In the genomic region with DNA sequence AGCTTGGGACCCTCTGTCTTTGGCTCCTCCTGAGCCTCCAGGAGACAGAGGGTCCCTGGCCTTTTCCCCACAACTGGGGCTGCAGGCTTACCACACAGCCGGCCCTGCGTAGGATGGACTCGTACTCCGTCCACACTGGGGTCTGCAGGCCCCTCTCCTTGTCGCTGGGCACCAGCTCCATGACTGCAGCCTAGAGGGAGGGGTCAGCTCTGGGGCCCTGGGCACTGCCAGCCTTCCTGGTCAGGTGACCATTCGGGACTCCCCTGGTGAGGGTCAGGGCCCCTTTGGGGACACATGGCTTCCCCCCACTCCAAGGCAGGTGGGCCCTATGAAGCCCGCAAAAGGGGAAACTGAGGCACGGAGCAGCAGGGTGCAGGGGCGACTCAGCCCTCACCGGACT, we compare ENCODE assay signal across 10 cellular contexts. TPM values are rescaled to one million over a fixed set of nuclear protein-coding genes. Genes with fewer than 3 reads are reported as not detected.
A peak's percentile ranks its signal among the peaks of the same experiment; 100 is the strongest.
DNase-seq lines count a peak whose midpoint lies in the region; ATAC-seq and TF ChIP-seq lines count a peak whose summit lies in the region.
"Had no signal": no experiment of that assay in that cellular context is flagged by ENCODE, and none has a peak within 500 bp of the region (broad histone marks: within the 10 kb centered on the region; RNA-seq: fewer than 3 reads in every experiment).

No MANE protein-coding gene starts in this region.

- CTCF ChIA-PET in activated B cell treated with CpG ODN at 0.5 μM for 24 hours (lab: Charles Lee): no interaction called here

- peak overlapping the region; percentile 79 for H3K4me3 Mint-ChIP-seq in activated B cell treated with CpG ODN at 0.5 μM for 24 hours

- H2AFZ ChIP-seq in smooth muscle cell (ENCODE audit: low read depth): no peak overlapping the region

- H3K27ac ChIP-seq in heart right ventricle: no peak overlapping the region
- no peak overlapping the region for H3K27ac ChIP-seq in smooth muscle cell (ENCODE audit: low read depth)
- no peak overlapping the region for H3K27ac ChIP-seq in left lung

- DNase-seq in GM12865 (ENCODE audit: low read depth): no peak
- no peak for DNase-seq in activated B cell treated with CpG ODN at 0.5 μM for 24 hours
- DNase-seq in heart right ventricle: no peak
- no peak for DNase-seq in smooth muscle cell (lab: John Stamatoyannopoulos, UW; ENCODE audit: unreplicated experiment)
- DNase-seq in NCI-H345 treated with DMSO at 0.1 percent for 48 hours (lab: John Stamatoyannopoulos, UW; ENCODE audit: unreplicated experiment): no peak
- no peak for DNase-seq in islet precursor cell
- no peak for DNase-seq in left lung
- DNase-seq: cerebellar nuclear complex, NCI-H1048 had no signal

- no peaks in the 10 kb centered on the region for H3K79me2 ChIP-seq in smooth muscle cell (ENCODE audit: low read depth)

- H3K36me3 ChIP-seq in heart right ventricle (peaks cover 0 to 4% (median 0%) of the 10 kb centered on the region in 9 donors), smooth muscle cell (ENCODE audit: low read depth) (no peaks in the 10 kb centered on the region), left lung (peaks cover 0 to 10% of the 10 kb centered on the region in 2 donors)

- no peak for TF ChIP-seq CTCF in GM12865 (IDR thresholded peaks at IDR 0.05; ENCODE audit: insufficient read depth, low read depth, low read length, missing control alignments)
- TF ChIP-seq CTCF in activated B cell treated with CpG ODN at 0.5 μM for 24 hours (IDR thresholded peaks at IDR 0.05): no peak
- no peak for TF ChIP-seq CTCF in heart right ventricle (IDR thresholded peaks at IDR 0.05)
- TF ChIP-seq CTCF in smooth muscle cell (IDR thresholded peaks at IDR 0.05; ENCODE audit: borderline replicate concordance, insufficient read depth, poor library complexity, severe bottlenecking): no peak
- no peak for TF ChIP-seq CTCF in left lung (IDR thresholded peaks at IDR 0.05)

- H3K27me3 ChIP-seq in heart right ventricle: no peaks in the 10 kb centered on the region
- H3K27me3 ChIP-seq in smooth muscle cell (ENCODE audit: low read depth): no peaks in the 10 kb centered on the region
- H3K27me3 ChIP-seq in left lung: peaks cover 0 to 21% of the 10 kb centered on the region in 2 donors

- peaks cover 23% of the 10 kb centered on the region for H3K4me1 Mint-ChIP-seq in activated B cell treated with CpG ODN at 0.5 μM for 24 hours

- no peak for ATAC-seq in activated B cell treated with CpG ODN at 0.5 μM for 24 hours (ENCODE audit: low read depth)
- ATAC-seq in heart right ventricle: no peak
- ATAC-seq in esophagus mucosa: no peak
- no peak for ATAC-seq in left lung

- H3K27ac Mint-ChIP-seq in activated B cell treated with CpG ODN at 0.5 μM for 24 hours: no peak overlapping the region

- peaks cover 19% of the 10 kb centered on the region for H4K20me1 ChIP-seq in smooth muscle cell (ENCODE audit: low read depth)

- no peaks in the 10 kb centered on the region for H3F3A ChIP-seq in smooth muscle cell (ENCODE audit: low read depth)

- no peaks in the 10 kb centered on the region for H3K36me3 Mint-ChIP-seq in activated B cell treated with CpG ODN at 0.5 μM for 24 hours (ENCODE audit: low read depth)

- H3K4me1 ChIP-seq in heart right ventricle (peaks cover 4 to 27% (median 15%) of the 10 kb centered on the region in 9 donors), smooth muscle cell (ENCODE audit: low read depth) (no peaks in the 10 kb centered on the region), left lung (peaks cover 6 to 15% of the 10 kb centered on the region in 2 donors)

- H3K4me3 ChIP-seq in GM12865 (ENCODE audit: low read depth, low read length) (peak overlapping the region; percentile 74), heart right ventricle (peak overlapping the region in 9 of 10 donors; percentile 49 to 68 (median 65)), smooth muscle cell (peak overlapping the region; percentile 61), left lung (peak overlapping the region in 1 of 2 donors; percentile 55)

- intact Hi-C loops in activated B cell treated with CpG ODN at 0.5 μM for 24 hours (cut with micrococcal nuclease): loop anchor here (2.0 kb wide), 1 partner anchor 20 kb away; the partner anchor contains the start of gene CALY
- intact Hi-C loops in heart right ventricle (cut with DNase I): no loop called here
- intact Hi-C loops in left lung (cut with DNase I): no loop called here

- WGBS in heart right ventricle, 2 donors: 79 to 80% methylated on average over 10 of the region's 10 CpGs
- WGBS in smooth muscle cell (ENCODE audit: low lambda C conversion rate): 73% methylated on average over 10 of the region's 10 CpGs

- H3K9me3 ChIP-seq in heart right ventricle: peaks cover 0 to 6% (median 0%) of the 10 kb centered on the region in 11 donors
- no peaks in the 10 kb centered on the region for H3K9me3 ChIP-seq in smooth muscle cell (replicated peaks; ENCODE audit: low read depth)
- H3K9me3 ChIP-seq in left lung: no peaks in the 10 kb centered on the region

- H3K4me2 ChIP-seq in smooth muscle cell: peak overlapping the region; percentile 90

- POLR2A ChIA-PET in activated B cell treated with CpG ODN at 0.5 μM for 24 hours (lab: Charles Lee): interaction anchor here (0.7 to 2.0 kb wide), 3 partner anchors 12 to 33 kb away, joined by 3 to 11 read pairs (median 8); partner anchors contain the start of gene PAOX

- no peaks in the 10 kb centered on the region for H3K9me3 Mint-ChIP-seq in activated B cell treated with CpG ODN at 0.5 μM for 24 hours

- no peaks in the 10 kb centered on the region for H3K27me3 Mint-ChIP-seq in activated B cell treated with CpG ODN at 0.5 μM for 24 hours

- no peak overlapping the region for H3K9ac ChIP-seq in smooth muscle cell (ENCODE audit: low read depth)

RNA-seq across cellular contexts. Expression of gene FUOM, which starts 1.3 kb away (rescaled TPM):
- total RNA-seq in activated B cell treated with CpG ODN at 0.5 μM for 24 hours (37.2 and 39.1 TPM in 2 replicates), heart right ventricle (10 to 100 TPM in 2 of 10 donors, 1 to 10 TPM in 8; 2.0 to 13.5 (median 5.1) TPM), smooth muscle cell (16.6 and 19.5 TPM in 2 replicates), esophagus mucosa (10.2 TPM), left lung (10 to 100 TPM; 12.1 to 24.1 TPM)
- polyA plus RNA-seq in heart right ventricle (10 to 100 TPM; 16.5 to 17.0 TPM), smooth muscle cell (43.9 and 46.7 TPM in 2 replicates)

RNA-seq across cellular contexts. Expression of gene PRAP1, which starts 9.4 kb away (rescaled TPM):
- not detected in 2 replicates for total RNA-seq in activated B cell treated with CpG ODN at 0.5 μM for 24 hours
- total RNA-seq in heart right ventricle: not detected
- not detected for polyA plus RNA-seq in heart right ventricle
- not detected in 2 replicates for total RNA-seq in smooth muscle cell
- 0.27 and 1.4 TPM in 2 replicates for polyA plus RNA-seq in smooth muscle cell
- not detected for total RNA-seq in esophagus mucosa
- total RNA-seq in left lung: not detected

RNA-seq across cellular contexts. Expression of gene ECHS1, which starts 16.6 kb away (rescaled TPM):
- total RNA-seq in activated B cell treated with CpG ODN at 0.5 μM for 24 hours (37.7 and 39.4 TPM in 2 replicates), heart right ventricle (100 to 1,000 TPM; 180 to 275 (median 225) TPM), smooth muscle cell (63.2 and 63.8 TPM in 2 replicates), esophagus mucosa (79.5 TPM), left lung (10 to 100 TPM; 71.0 to 85.9 TPM)
- polyA plus RNA-seq in heart right ventricle (100 to 1,000 TPM; 117 to 124 TPM), smooth muscle cell (112 and 113 TPM in 2 replicates)

RNA-seq across cellular contexts. Expression of gene CALY, which starts 19.9 kb away (rescaled TPM):
- total RNA-seq in activated B cell treated with CpG ODN at 0.5 μM for 24 hours: not detected in 2 replicates
- under 1 TPM in 1 of 10 donors, not detected in 9; 0.77 TPM for total RNA-seq in heart right ventricle
- polyA plus RNA-seq in heart right ventricle: under 1 TPM in 1 of 2 donors, not detected in 1; 0.09 TPM
- total RNA-seq in smooth muscle cell: 2.4 and 7.8 TPM in 2 replicates
- 9.4 and 10.1 TPM in 2 replicates for polyA plus RNA-seq in smooth muscle cell
- total RNA-seq in esophagus mucosa: not detected
- not detected for total RNA-seq in left lung

RNA-seq across cellular contexts. Expression of gene PAOX, which starts 22.5 kb away (rescaled TPM):
- total RNA-seq in activated B cell treated with CpG ODN at 0.5 μM for 24 hours: 14.1 and 16.9 TPM in 2 replicates
- total RNA-seq in heart right ventricle: 1 to 10 TPM; 1.5 to 4.4 (median 2.5) TPM
- 1 to 10 TPM; 3.8 to 4.1 TPM for polyA plus RNA-seq in heart right ventricle
- 1.9 and 3.3 TPM in 2 replicates for total RNA-seq in smooth muscle cell
- 7.0 and 7.1 TPM in 2 replicates for polyA plus RNA-seq in smooth muscle cell
- 11.3 TPM for total RNA-seq in esophagus mucosa
- 1 to 10 TPM; 5.7 to 7.1 TPM for total RNA-seq in left lung
